ENCODE assay signal across 23 cellular contexts in genomic region chr11:66987158-66987620, GRCh38. TPM values are rescaled to one million over a fixed set of nuclear protein-coding genes. Genes with fewer than 3 reads are reported as not detected.
A peak's percentile ranks its signal among the peaks of the same experiment; 100 is the strongest.
DNase-seq lines count a peak whose midpoint lies in the region; ATAC-seq and TF ChIP-seq lines count a peak whose summit lies in the region.
"Had no signal": no experiment of that assay in that cellular context is flagged by ENCODE, and none has a peak within 500 bp of the region (broad histone marks: within the 10 kb centered on the region; RNA-seq: fewer than 3 reads in every experiment).

No MANE protein-coding gene starts in this region.

- H3K4me3 ChIP-seq in HEK293 (ENCODE audit: low read depth, low read length) = no peak overlapping the region
- H3K4me3 ChIP-seq in PC-9 = no peak overlapping the region
- H3K4me3 ChIP-seq: upper lobe of left lung had no signal

- H3K36me3 ChIP-seq in HEK293 (ENCODE audit: control insufficient read depth in 2 of 2, insufficient read depth in 1 of 2, low read length in 2 of 2) (no peaks in the 10 kb centered on the region), PC-9 (ENCODE audit: low read depth) (no peaks in the 10 kb centered on the region)
- H3K36me3 ChIP-seq: upper lobe of left lung had no signal

- H3K27ac ChIP-seq in HEK293 (ENCODE audit: extremely low read depth, low read depth, low read length) (no peak overlapping the region), PC-9 (no peak overlapping the region)
- H3K27ac ChIP-seq: upper lobe of left lung had no signal

- H3K9me3 ChIP-seq in HEK293 (ENCODE audit: control insufficient read depth, insufficient read depth, low read depth, low read length) (no peaks in the 10 kb centered on the region), PC-9 (ENCODE audit: insufficient read depth, low read depth) (no peaks in the 10 kb centered on the region)
- H3K9me3 ChIP-seq: upper lobe of left lung had no signal

- CTCF ChIA-PET in HEK293 (lab: Yijun Ruan, JAX) = interaction anchor here (0.6 to 1.2 kb wide), 4 partner anchors 8 to 94 kb away, joined by 3 to 5 read pairs (median 4); no protein-coding TSS in a partner anchor
- CTCF ChIA-PET in PC-9 (lab: Charles Lee) = no interaction called here

- H3K4me1 Mint-ChIP-seq in glutamatergic neuron (ENCODE audit: low read depth, unreplicated experiment) = peaks cover 10% of the 10 kb centered on the region
- H3K4me1 Mint-ChIP-seq: B cell had no signal

- H4K20me1 ChIP-seq in PC-9 (ENCODE audit: insufficient read depth) = no peaks in the 10 kb centered on the region

- H3K27me3 Mint-ChIP-seq in glutamatergic neuron (ENCODE audit: unreplicated experiment) = peaks cover 22% of the 10 kb centered on the region

- DNase-seq in NCI-H69 (lab: John Stamatoyannopoulos, UW) (peak; percentile 60), glutamatergic neuron (peak; percentile 75), retina (peak; percentile 52), head of caudate nucleus (no peak), PC-9 (no peak)
- DNase-seq: activated CD8-positive, alpha-beta T cell treated with anti-CD3 and anti-CD28 coated beads for 36 hours; activated T-cell treated with anti-CD3 and anti-CD28 coated beads, Interleukin-2, amount 50 U/mL, for 4 hours; DMS53; HFFc6; natural killer cell; NCI-H2029 treated with DMSO at 0.1 percent for 48 hours; NCI-H526 treated with DMSO at 0.1 percent for 48 hours had no signal

- intact Hi-C loops in head of caudate nucleus (cut with DNase I) (no loop called here), PC-9 (cut with micrococcal nuclease; ENCODE audit: unreplicated experiment) (no loop called here)

- no peaks in the 10 kb centered on the region for H3K9me2 ChIP-seq in PC-9 (ENCODE audit: insufficient read depth)

- H3K4me1 ChIP-seq in HEK293 (ENCODE audit: control insufficient read depth, insufficient read depth, low read length) = no peaks in the 10 kb centered on the region
- peaks cover 18% of the 10 kb centered on the region for H3K4me1 ChIP-seq in PC-9 (replicated peaks; ENCODE audit: insufficient read depth)

- peaks cover 7% of the 10 kb centered on the region for H3K9me3 Mint-ChIP-seq in glutamatergic neuron (ENCODE audit: unreplicated experiment)
- H3K9me3 Mint-ChIP-seq: activated CD8-positive, alpha-beta T cell treated with anti-CD3 and anti-CD28 coated beads for 36 hours; activated T-cell treated with anti-CD3 and anti-CD28 coated beads, Interleukin-2, amount 50 U/mL, for 4 hours; HFFc6; natural killer cell; stimulated activated naive CD8-positive, alpha-beta T cell treated with anti-CD3 and anti-CD28 coated beads, Interleukin-15, Interleukin-2, amounts not matched to agents 100 ng/mL and 50 ng/mL, for 24 hours had no signal

- H3K27ac Mint-ChIP-seq in glutamatergic neuron (ENCODE audit: unreplicated experiment) = peak overlapping the region; percentile 67
- H3K27ac Mint-ChIP-seq: activated CD8-positive, alpha-beta T cell treated with anti-CD3 and anti-CD28 coated beads for 36 hours; activated naive CD8-positive, alpha-beta T cell; B cell; HFFc6; natural killer cell had no signal

- H2AFZ ChIP-seq in PC-9 = no peak overlapping the region

- TF ChIP-seq CTCF in HEK293 (tag by site-specific recombination; IDR thresholded peaks at IDR 0.05) = no peak
- no peak for TF ChIP-seq CTCF in glutamatergic neuron (IDR thresholded peaks at IDR 0.05; ENCODE audit: partially characterized antibody, unreplicated experiment)
- TF ChIP-seq CTCF in PC-9 (conservative IDR thresholded peaks at IDR 0.05) = no peak

- ATAC-seq in GM21515 (IDR thresholded peaks at IDR 0.05; ENCODE audit: unreplicated experiment) = no peak
- no peak for ATAC-seq in GM18519 (IDR thresholded peaks at IDR 0.05; ENCODE audit: low FRiP score, unreplicated experiment)
- ATAC-seq: activated CD8-positive, alpha-beta T cell treated with anti-CD3 and anti-CD28 coated beads for 36 hours; activated T-cell treated with anti-CD3 and anti-CD28 coated beads, Interleukin-2, amount 50 U/mL, for 4 hours; natural killer cell; Panc1 had no signal

- H3K4me3 Mint-ChIP-seq in glutamatergic neuron (ENCODE audit: unreplicated experiment) = peak overlapping the region; percentile 49
- H3K4me3 Mint-ChIP-seq: activated CD8-positive, alpha-beta T cell treated with anti-CD3 and anti-CD28 coated beads for 36 hours; activated naive CD8-positive, alpha-beta T cell; activated T-cell treated with anti-CD3 and anti-CD28 coated beads, Interleukin-2, amount 50 U/mL, for 4 hours; B cell; brain; HFFc6; natural killer cell; stimulated activated naive CD8-positive, alpha-beta T cell treated with anti-CD3 and anti-CD28 coated beads, Interleukin-15, Interleukin-2, amounts not matched to agents 100 ng/mL and 50 ng/mL, for 24 hours had no signal

- peaks cover 13% of the 10 kb centered on the region for H3F3A ChIP-seq in PC-9 (ENCODE audit: insufficient read depth, low read depth)

- POLR2A ChIA-PET in HEK293 (lab: Yijun Ruan, JAX) (interaction anchor here (0.7 to 1.2 kb wide), 4 partner anchors 35 to 481 kb away, joined by 3 to 5 read pairs (median 4); partner anchors contain the start of gene KDM2A), PC-9 (lab: Charles Lee; ENCODE audit: unreplicated experiment) (no interaction called here)

- no peaks in the 10 kb centered on the region for H3K27me3 ChIP-seq in PC-9 (ENCODE audit: insufficient read depth, low read depth)
- H3K27me3 ChIP-seq: upper lobe of left lung had no signal

- BruUV-seq in PC-9 (replicated peaks; lab: Mats Ljungman, UMichigan) = no TSS peak

- H3K79me2 ChIP-seq in PC-9 (ENCODE audit: low read depth) = no peaks in the 10 kb centered on the region

- no peaks in the 10 kb centered on the region for H3K36me3 Mint-ChIP-seq in glutamatergic neuron (ENCODE audit: unreplicated experiment)
- H3K36me3 Mint-ChIP-seq: brain, natural killer cell had no signal

- H3K4me2 ChIP-seq in PC-9 = no peak overlapping the region

TF ChIP-seq in HEK293, 187 proteins besides CTCF, POLR2A, EP300 and RAD21 (continues in another document):
- TF ChIP-seq ZNF623 (tag by site-specific recombination; IDR thresholded peaks at IDR 0.05) (no peak), ZNF621 (tag by site-specific recombination; IDR thresholded peaks at IDR 0.05) (no peak), ZNF24 (tag by site-specific recombination; IDR thresholded peaks at IDR 0.05) (no peak), ZNF354C (tag by site-specific recombination; IDR thresholded peaks at IDR 0.05; ENCODE audit: borderline replicate concordance, low read depth) (no peak), EGR2 (tag by site-specific recombination; IDR thresholded peaks at IDR 0.05; ENCODE audit: low read depth) (0 out of 2 replicates have a peak, but pooled peaks have one; percentile 28), GLIS1 (tag by site-specific recombination; IDR thresholded peaks at IDR 0.05) (peak; percentile 69), ZNF596 (tag by site-specific recombination; IDR thresholded peaks at IDR 0.05) (no peak), ZNF660 (tag by site-specific recombination; IDR thresholded peaks at IDR 0.05) (no peak), ZNF239 (tag by site-specific recombination; IDR thresholded peaks at IDR 0.05) (no peak), ZFP3 (tag by site-specific recombination; IDR thresholded peaks at IDR 0.05; ENCODE audit: low read depth) (no peak), KLF1 (tag by site-specific recombination; IDR thresholded peaks at IDR 0.05) (peak; percentile 78), GLIS2 (tag by site-specific recombination; IDR thresholded peaks at IDR 0.05) (peak; percentile 27; the same call in 1 of the 2 replicates), ZNF704 (tag by site-specific recombination; IDR thresholded peaks at IDR 0.05) (no peak), ZNF302 (tag by site-specific recombination; IDR thresholded peaks at IDR 0.05; ENCODE audit: low read depth) (no peak), ZNF146 (tag by site-specific recombination; IDR thresholded peaks at IDR 0.05) (no peak), ZNF112 (tag by site-specific recombination; IDR thresholded peaks at IDR 0.05) (no peak), GLI2 (tag by site-specific recombination; IDR thresholded peaks at IDR 0.05; ENCODE audit: borderline replicate concordance, low read depth) (no peak), ZNF223 (tag by site-specific recombination; IDR thresholded peaks at IDR 0.05) (peak; percentile 69; the same call in 1 of the 2 replicates), ZIC2 (tag by site-specific recombination; IDR thresholded peaks at IDR 0.05) (peak; percentile 34; the same call in 1 of the 2 replicates), ZNF132 (tag by site-specific recombination; IDR thresholded peaks at IDR 0.05; ENCODE audit: borderline replicate concordance) (no peak), ZNF433 (tag by site-specific recombination; IDR thresholded peaks at IDR 0.05; ENCODE audit: low read depth) (no peak), ZNF391 (tag by site-specific recombination; IDR thresholded peaks at IDR 0.05; ENCODE audit: borderline replicate concordance, low read depth) (no peak), ZNF837 (tag by site-specific recombination; IDR thresholded peaks at IDR 0.05) (no peak), IKZF3 (tag by site-specific recombination; IDR thresholded peaks at IDR 0.05) (no peak), ZNF350 (tag by site-specific recombination; IDR thresholded peaks at IDR 0.05) (no peak), OSR2 (tag by site-specific recombination; IDR thresholded peaks at IDR 0.05) (peak; percentile 55; the same call in 1 of the 2 replicates), ZNF561 (tag by site-specific recombination; IDR thresholded peaks at IDR 0.05; ENCODE audit: borderline replicate concordance) (no peak), TRIM28 (IDR thresholded peaks at IDR 0.05; ENCODE audit: borderline replicate concordance, low read length) (no peak)

RNA-seq across cellular contexts. Expression of gene C11orf86, which starts 12.1 kb away (rescaled TPM):
- total RNA-seq in glutamatergic neuron (ENCODE audit: unreplicated experiment) (not detected), PC-9 (2021) (not detected in 2 replicates)
- total RNA-seq: activated CD8-positive, alpha-beta T cell treated with anti-CD3 and anti-CD28 coated beads for 36 hours; activated T-cell treated with anti-CD3 and anti-CD28 coated beads, Interleukin-2, amount 50 U/mL, for 4 hours; B cell; frontal cortex; HFFc6; HT1080; natural killer cell; upper lobe of left lung had no signal

RNA-seq across cellular contexts. Expression of gene PC, which starts 29.0 kb away (rescaled TPM):
- total RNA-seq in glutamatergic neuron (ENCODE audit: unreplicated experiment) (47.4 TPM), PC-9 (2021) (34.9 and 38.9 TPM in 2 replicates)

RNA-seq across cellular contexts. Expression of gene SYT12, which starts 35.7 kb away (rescaled TPM):
- total RNA-seq in glutamatergic neuron (ENCODE audit: unreplicated experiment) (0.37 TPM), PC-9 (2021) (11.1 and 12.3 TPM in 2 replicates)
- total RNA-seq: activated CD8-positive, alpha-beta T cell treated with anti-CD3 and anti-CD28 coated beads for 36 hours; B cell; HFFc6; natural killer cell had no signal

Comparison
In these comparisons a context has a peak if more than half of its experiments do, and no peak if none do; other contexts are left out.
1. DNase-seq: peak in NCI-H69 (single experiment), glutamatergic neuron (single experiment) and retina (single experiment); none in head of caudate nucleus (0 of 42) and PC-9 (0 of 2).